In the genomic region with DNA sequence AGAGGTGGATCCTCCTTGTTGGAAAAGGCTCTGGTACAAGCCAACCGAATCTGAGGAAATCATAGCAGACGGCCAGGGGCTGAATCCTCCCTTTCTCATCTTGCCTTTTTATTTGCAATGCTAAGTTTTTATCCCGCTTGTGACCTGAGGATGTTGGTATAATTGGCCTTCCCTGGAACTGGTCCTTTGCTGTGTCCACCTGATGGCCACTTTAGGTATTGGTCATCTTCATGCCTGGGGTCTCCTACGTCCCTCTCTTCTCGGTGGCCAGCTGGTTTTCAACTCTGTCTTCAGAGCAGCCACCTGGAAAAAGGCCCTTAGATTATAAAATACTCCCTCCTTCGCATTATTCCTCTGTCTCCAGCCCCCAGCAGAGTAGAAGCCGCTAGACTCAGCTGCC, we compare ENCODE assay signal across 29 cellular contexts.
A peak's percentile ranks its signal among the peaks of the same experiment; 100 is the strongest.
DNase-seq lines count a peak whose midpoint lies in the region; ATAC-seq and TF ChIP-seq lines count a peak whose summit lies in the region.
"Had no signal": no experiment of that assay in that cellular context is flagged by ENCODE, and none has a peak within 500 bp of the region (broad histone marks: within the 10 kb centered on the region; RNA-seq: fewer than 3 reads in every experiment).

No MANE protein-coding gene starts in this region.

- H3K27ac ChIP-seq in GM23338 (ENCODE audit: low read depth) (no peak overlapping the region), brain microvascular endothelial cell (no peak overlapping the region), neural progenitor cell (no peak overlapping the region), PC-9 (no peak overlapping the region)
- H3K27ac ChIP-seq: C4-2B, SJCRH30 had no signal

- BruUV-seq in PC-9 (replicated peaks; lab: Mats Ljungman, UMichigan): no TSS peak

- H3K4me3 ChIP-seq in GM23338 (no peak overlapping the region), brain microvascular endothelial cell (ENCODE audit: low read depth, low read length) (no peak overlapping the region), neural progenitor cell (no peak overlapping the region), PC-9 (no peak overlapping the region)
- H3K4me3 ChIP-seq: MG63, SJCRH30 had no signal

- H3K27me3 ChIP-seq in GM23338 (ENCODE audit: insufficient read depth): no peaks in the 10 kb centered on the region
- no peaks in the 10 kb centered on the region for H3K27me3 ChIP-seq in brain microvascular endothelial cell (replicated peaks)
- no peaks in the 10 kb centered on the region for H3K27me3 ChIP-seq in neural progenitor cell
- no peaks in the 10 kb centered on the region for H3K27me3 ChIP-seq in PC-9 (ENCODE audit: insufficient read depth, low read depth)
- H3K27me3 ChIP-seq: MG63, SJCRH30 had no signal

- H3K27me3 Mint-ChIP-seq in GM23338 (ENCODE audit: insufficient read depth, low read depth, poor library complexity): no peaks in the 10 kb centered on the region
- no peaks in the 10 kb centered on the region for H3K27me3 Mint-ChIP-seq in glutamatergic neuron (ENCODE audit: unreplicated experiment)
- no peaks in the 10 kb centered on the region for H3K27me3 Mint-ChIP-seq in neural progenitor cell (ENCODE audit: insufficient read depth, low read depth)
- no peaks in the 10 kb centered on the region for H3K27me3 Mint-ChIP-seq in HFFc6 (ENCODE audit: insufficient read depth)

- H3F3A ChIP-seq in GM23338 (replicated peaks; ENCODE audit: low read depth) (no peaks in the 10 kb centered on the region), neural progenitor cell (ENCODE audit: low read depth) (no peaks in the 10 kb centered on the region), PC-9 (ENCODE audit: insufficient read depth, low read depth) (no peaks in the 10 kb centered on the region)

- CTCF ChIA-PET in PC-9 (lab: Charles Lee): no interaction called here

- H3K36me3 Mint-ChIP-seq in GM23338 (ENCODE audit: low read depth) (no peaks in the 10 kb centered on the region), glutamatergic neuron (ENCODE audit: unreplicated experiment) (no peaks in the 10 kb centered on the region), neural progenitor cell (no peaks in the 10 kb centered on the region), HFFc6 (ENCODE audit: low read depth) (no peaks in the 10 kb centered on the region)
- H3K36me3 Mint-ChIP-seq: CD8-positive, alpha-beta T cell had no signal

- H2AFZ ChIP-seq in GM23338: no peak overlapping the region
- peak overlapping the region; percentile 30 for H2AFZ ChIP-seq in neural progenitor cell (replicated peaks)
- no peak overlapping the region for H2AFZ ChIP-seq in PC-9

- H3K36me3 ChIP-seq in GM23338 (ENCODE audit: insufficient read depth) (no peaks in the 10 kb centered on the region), brain microvascular endothelial cell (replicated peaks) (no peaks in the 10 kb centered on the region), neural progenitor cell (no peaks in the 10 kb centered on the region), PC-9 (ENCODE audit: low read depth) (no peaks in the 10 kb centered on the region)
- H3K36me3 ChIP-seq: MG63, SJCRH30 had no signal

- H3K9me2 ChIP-seq in GM23338 (ENCODE audit: insufficient read depth) (no peaks in the 10 kb centered on the region), PC-9 (ENCODE audit: insufficient read depth) (no peaks in the 10 kb centered on the region)

- peak; percentile 41 for DNase-seq in GM23338 (ENCODE audit: low spot score)
- DNase-seq in brain microvascular endothelial cell: no peak
- no peak for DNase-seq in glutamatergic neuron
- DNase-seq in neural progenitor cell (ENCODE audit: low spot score): no peak
- DNase-seq in AML-193 (lab: John Stamatoyannopoulos, UW): no peak
- no peak for DNase-seq in HFFc6
- no peak for DNase-seq in PC-9
- DNase-seq: Caco-2; CD8-positive, alpha-beta T cell; DMS 273 treated with DMSO at 0.1 percent for 48 hours; DMS79; EL; GDM1; GOT3; IMR-90; KG1; MG63; NCI-H1105 treated with DMSO at 0.1 percent for 48 hours; NCI-H146; NCI-H2029; NCI-H446 treated with DMSO at 0.1 percent for 48 hours; NCI-H526; NCI-H82; NK-92 treated with Interleukin-12 subunit alpha and Interleukin-12 subunit beta, amount 100 ng/mL, for 24 hours; PC-3; SJCRH30 had no signal

- in situ Hi-C loops in brain microvascular endothelial cell (cut with HindIII; ENCODE audit: low pct_ligation_motif_present, low sequenced_read_pairs): no loop called here

- peak; percentile 44; the same call in 2 of the 3 replicates for ATAC-seq in GM23338
- ATAC-seq: CD8-positive, alpha-beta T cell; PC-3; Right ventricle myocardium inferior; SK-N-SH treated with all-trans-retinoic acid at 6 μM for 48 hours had no signal

- H4K20me1 ChIP-seq in GM23338 (replicated peaks; ENCODE audit: insufficient read depth) (no peaks in the 10 kb centered on the region), neural progenitor cell (ENCODE audit: low read depth) (no peaks in the 10 kb centered on the region), PC-9 (ENCODE audit: insufficient read depth) (no peaks in the 10 kb centered on the region)

- intact Hi-C loops in PC-9 (cut with micrococcal nuclease; ENCODE audit: unreplicated experiment): no loop called here

- H3K4me2 ChIP-seq in GM23338: no peak overlapping the region
- no peak overlapping the region for H3K4me2 ChIP-seq in neural progenitor cell
- no peak overlapping the region for H3K4me2 ChIP-seq in PC-9

- 0 out of 4 replicates have a peak, but pooled peaks have one; percentile 12 to 18 for TF ChIP-seq CTCF in GM23338 (conservative IDR thresholded peaks at IDR 0.05; ENCODE audit: low read depth in 2 of 2)
- peak; percentile 22 for TF ChIP-seq CTCF in brain microvascular endothelial cell (IDR thresholded peaks at IDR 0.05; ENCODE audit: low read depth, low read length, missing control alignments)
- peak; percentile 23 for TF ChIP-seq CTCF in glutamatergic neuron (IDR thresholded peaks at IDR 0.05; ENCODE audit: partially characterized antibody, unreplicated experiment)
- peak; percentile 24 for TF ChIP-seq CTCF in neural progenitor cell (IDR thresholded peaks at IDR 0.05)
- no peak for TF ChIP-seq CTCF in HFFc6 (IDR thresholded peaks at IDR 0.05)
- no peak for TF ChIP-seq CTCF in PC-9 (conservative IDR thresholded peaks at IDR 0.05)

- no peaks in the 10 kb centered on the region; the same call in 2 of the 3 replicates for H3K9me3 Mint-ChIP-seq in GM23338
- no peaks in the 10 kb centered on the region for H3K9me3 Mint-ChIP-seq in glutamatergic neuron (ENCODE audit: unreplicated experiment)
- H3K9me3 Mint-ChIP-seq in neural progenitor cell: no peaks in the 10 kb centered on the region
- no peaks in the 10 kb centered on the region for H3K9me3 Mint-ChIP-seq in HFFc6
- H3K9me3 Mint-ChIP-seq: CD8-positive, alpha-beta T cell had no signal

- peaks cover 2% of the 10 kb centered on the region; the same call in 2 of the 3 replicates for H3K4me1 Mint-ChIP-seq in GM23338
- H3K4me1 Mint-ChIP-seq in glutamatergic neuron (ENCODE audit: low read depth, unreplicated experiment): peaks cover 5% of the 10 kb centered on the region
- H3K4me1 Mint-ChIP-seq in neural progenitor cell: no peaks in the 10 kb centered on the region
- no peaks in the 10 kb centered on the region for H3K4me1 Mint-ChIP-seq in HFFc6 (ENCODE audit: low read depth)

- H3K9ac ChIP-seq in neural progenitor cell: no peak overlapping the region

- H3K79me2 ChIP-seq in GM23338 (replicated peaks; ENCODE audit: insufficient read depth) (no peaks in the 10 kb centered on the region), neural progenitor cell (ENCODE audit: low read depth) (no peaks in the 10 kb centered on the region), PC-9 (ENCODE audit: low read depth) (no peaks in the 10 kb centered on the region)

- H3K4me3 Mint-ChIP-seq in GM23338: no peak overlapping the region
- no peak overlapping the region for H3K4me3 Mint-ChIP-seq in glutamatergic neuron (ENCODE audit: unreplicated experiment)
- no peak overlapping the region for H3K4me3 Mint-ChIP-seq in neural progenitor cell
- no peak overlapping the region for H3K4me3 Mint-ChIP-seq in HFFc6
- H3K4me3 Mint-ChIP-seq: CD8-positive, alpha-beta T cell had no signal

- H3K9me3 ChIP-seq in neural progenitor cell (ENCODE audit: low read depth): no peaks in the 10 kb centered on the region
- H3K9me3 ChIP-seq in PC-9 (ENCODE audit: insufficient read depth, low read depth): no peaks in the 10 kb centered on the region
- H3K9me3 ChIP-seq: Caco-2, MG63, SJCRH30 had no signal

- H3K27ac Mint-ChIP-seq in GM23338: no peak overlapping the region
- no peak overlapping the region for H3K27ac Mint-ChIP-seq in glutamatergic neuron (ENCODE audit: unreplicated experiment)
- no peak overlapping the region for H3K27ac Mint-ChIP-seq in neural progenitor cell
- no peak overlapping the region for H3K27ac Mint-ChIP-seq in HFFc6
- H3K27ac Mint-ChIP-seq: CD8-positive, alpha-beta T cell had no signal

- POLR2A ChIA-PET in PC-9 (lab: Charles Lee; ENCODE audit: unreplicated experiment): no interaction called here

- H3K4me1 ChIP-seq in GM23338 (ENCODE audit: insufficient read depth) (no peaks in the 10 kb centered on the region), neural progenitor cell (no peaks in the 10 kb centered on the region), PC-9 (replicated peaks; ENCODE audit: insufficient read depth) (no peaks in the 10 kb centered on the region)
- H3K4me1 ChIP-seq: Caco-2, SJCRH30 had no signal

TF ChIP-seq in GM23338, 12 proteins besides CTCF, POLR2A, EP300 and RAD21 (continues in another document):
- TF ChIP-seq NANOG (IDR thresholded peaks at IDR 0.05; ENCODE audit: borderline replicate concordance): no peak
- TF ChIP-seq, protein P1, sequence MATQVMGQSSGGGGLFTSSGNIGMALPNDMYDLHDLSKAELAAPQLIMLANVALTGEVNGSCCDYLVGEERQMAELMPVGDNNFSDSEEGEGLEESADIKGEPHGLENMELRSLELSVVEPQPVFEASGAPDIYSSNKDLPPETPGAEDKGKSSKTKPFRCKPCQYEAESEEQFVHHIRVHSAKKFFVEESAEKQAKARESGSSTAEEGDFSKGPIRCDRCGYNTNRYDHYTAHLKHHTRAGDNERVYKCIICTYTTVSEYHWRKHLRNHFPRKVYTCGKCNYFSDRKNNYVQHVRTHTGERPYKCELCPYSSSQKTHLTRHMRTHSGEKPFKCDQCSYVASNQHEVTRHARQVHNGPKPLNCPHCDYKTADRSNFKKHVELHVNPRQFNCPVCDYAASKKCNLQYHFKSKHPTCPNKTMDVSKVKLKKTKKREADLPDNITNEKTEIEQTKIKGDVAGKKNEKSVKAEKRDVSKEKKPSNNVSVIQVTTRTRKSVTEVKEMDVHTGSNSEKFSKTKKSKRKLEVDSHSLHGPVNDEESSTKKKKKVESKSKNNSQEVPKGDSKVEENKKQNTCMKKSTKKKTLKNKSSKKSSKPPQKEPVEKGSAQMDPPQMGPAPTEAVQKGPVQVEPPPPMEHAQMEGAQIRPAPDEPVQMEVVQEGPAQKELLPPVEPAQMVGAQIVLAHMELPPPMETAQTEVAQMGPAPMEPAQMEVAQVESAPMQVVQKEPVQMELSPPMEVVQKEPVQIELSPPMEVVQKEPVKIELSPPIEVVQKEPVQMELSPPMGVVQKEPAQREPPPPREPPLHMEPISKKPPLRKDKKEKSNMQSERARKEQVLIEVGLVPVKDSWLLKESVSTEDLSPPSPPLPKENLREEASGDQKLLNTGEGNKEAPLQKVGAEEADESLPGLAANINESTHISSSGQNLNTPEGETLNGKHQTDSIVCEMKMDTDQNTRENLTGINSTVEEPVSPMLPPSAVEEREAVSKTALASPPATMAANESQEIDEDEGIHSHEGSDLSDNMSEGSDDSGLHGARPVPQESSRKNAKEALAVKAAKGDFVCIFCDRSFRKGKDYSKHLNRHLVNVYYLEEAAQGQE (IDR thresholded peaks at IDR 0.05; ENCODE audit: unreplicated experiment): no peak

Comparison
In these comparisons a context has a peak if more than half of its experiments do, and no peak if none do; other contexts are left out.
1. CTCF ChIP-seq: peak in GM23338 (2 of 2), brain microvascular endothelial cell (single experiment), glutamatergic neuron (single experiment) and neural progenitor cell (single experiment); none in HFFc6 (single experiment) and PC-9 (single experiment).